In genomic region chr12:52358575-52359350, GRCh38 we compare ENCODE assay signal across 10 cellular contexts. TPM values are rescaled to one million over a fixed set of nuclear protein-coding genes. Genes with fewer than 3 reads are reported as not detected.
DNase-seq lines count a peak whose midpoint lies in the region; ATAC-seq, FAIRE-seq and TF ChIP-seq lines count a peak whose summit lies in the region.
"Had no signal": no experiment of that assay in that cellular context is flagged by ENCODE, and none has a peak within 500 bp of the region (broad histone marks: within the 10 kb centered on the region; RNA-seq: fewer than 3 reads in every experiment).

No MANE protein-coding gene starts in this region.

- H3K4me3 Mint-ChIP-seq in activated naive CD4-positive, alpha-beta T cell treated with anti-CD3 and anti-CD28 coated beads, Interleukin-2, amount 10 ng/mL, durations not matched to agents 7 days and 5 days: no peak overlapping the region
- no peak overlapping the region for H3K4me3 Mint-ChIP-seq in stimulated activated naive B cell treated with anti-CD40 and anti-IgM and Interleukin-4, amounts not matched to agents 10 μg/mL and 1 μg/mL and 100 μg/mL, for 72 hours

- no peak for FAIRE-seq in kidney (lab: Jason Lieb, UNC)

- no peak overlapping the region for H3K4me3 ChIP-seq in kidney (ENCODE audit: low read length in 2 of 2)

- no peaks in the 10 kb centered on the region for H3K36me3 ChIP-seq in kidney (ENCODE audit: control insufficient read depth in 1 of 2, insufficient read depth in 2 of 2, low read length in 2 of 2)

- TF ChIP-seq CTCF in kidney (IDR thresholded peaks at IDR 0.05; ENCODE audit: borderline replicate concordance, extremely low read depth, insufficient read depth): no peak

- no peak overlapping the region for H3K27ac ChIP-seq in kidney (ENCODE audit: low read depth in 2 of 2, low read length in 2 of 2)

- H3K4me1 ChIP-seq in kidney (ENCODE audit: control insufficient read depth in 1 of 2, insufficient read depth in 1 of 2, low read depth in 1 of 2, low read length in 2 of 2): peaks cover 0 to 2% of the 10 kb centered on the region in 2 donors
- H3K4me1 ChIP-seq: Caco-2 had no signal

- CTCF ChIA-PET in activated naive CD4-positive, alpha-beta T cell treated with anti-CD3 and anti-CD28 coated beads, Interleukin-2, amount 10 ng/mL, durations not matched to agents 7 days and 5 days (lab: Charles Lee): interaction anchor here (0.9 to 1.4 kb wide), 6 partner anchors 50 to 521 kb away, joined by 3 to 4 read pairs (median 3); no protein-coding TSS in a partner anchor

- peak; percentile 31 for DNase-seq in activated naive CD4-positive, alpha-beta T cell treated with anti-CD3 and anti-CD28 coated beads, Interleukin-2, amount 10 ng/mL, durations not matched to agents 7 days and 5 days
- DNase-seq in activated naive CD4-positive, alpha-beta T cell treated with Interleukin-2 at 50 U/mL for 16 hours: no peak
- peak; percentile 40 for DNase-seq in NCI-H345 treated with DMSO at 0.1 percent for 48 hours (lab: John Stamatoyannopoulos, UW; ENCODE audit: unreplicated experiment)
- DNase-seq in stimulated activated naive B cell treated with anti-CD40 and anti-IgM and Interleukin-4, amounts not matched to agents 10 μg/mL and 1 μg/mL and 100 μg/mL, for 72 hours: no peak
- no peak for DNase-seq in kidney
- DNase-seq in NCI-H1105 (lab: John Stamatoyannopoulos, UW): no peak
- no peak for DNase-seq in DMS 273 treated with DMSO at 0.1 percent for 48 hours (lab: John Stamatoyannopoulos, UW)

- no peak overlapping the region for H3K27ac Mint-ChIP-seq in activated naive CD4-positive, alpha-beta T cell treated with anti-CD3 and anti-CD28 coated beads, Interleukin-2, amount 10 ng/mL, durations not matched to agents 7 days and 5 days
- H3K27ac Mint-ChIP-seq in stimulated activated naive B cell treated with anti-CD40 and anti-IgM and Interleukin-4, amounts not matched to agents 10 μg/mL and 1 μg/mL and 100 μg/mL, for 72 hours: peak overlapping the region; percentile 51

- H3K4me1 Mint-ChIP-seq in activated naive CD4-positive, alpha-beta T cell treated with anti-CD3 and anti-CD28 coated beads, Interleukin-2, amount 10 ng/mL, durations not matched to agents 7 days and 5 days: peaks cover 12% of the 10 kb centered on the region
- peaks cover 20 to 35% of the 10 kb centered on the region in 2 donors for H3K4me1 Mint-ChIP-seq in stimulated activated naive B cell treated with anti-CD40 and anti-IgM and Interleukin-4, amounts not matched to agents 10 μg/mL and 1 μg/mL and 100 μg/mL, for 72 hours

- ATAC-seq in HG02610 (IDR thresholded peaks at IDR 0.05; ENCODE audit: unreplicated experiment): peak; percentile 85
- ATAC-seq in stimulated activated naive B cell treated with anti-CD40 and anti-IgM and Interleukin-4, amounts not matched to agents 10 μg/mL and 1 μg/mL and 100 μg/mL, for 72 hours (replicated peaks): peak; percentile 96 to 98

- no peak overlapping the region for H3K9ac ChIP-seq in kidney (ENCODE audit: low read length in 2 of 2)

- H3K36me3 Mint-ChIP-seq in activated naive CD4-positive, alpha-beta T cell treated with anti-CD3 and anti-CD28 coated beads, Interleukin-2, amount 10 ng/mL, durations not matched to agents 7 days and 5 days: no peaks in the 10 kb centered on the region
- no peaks in the 10 kb centered on the region for H3K36me3 Mint-ChIP-seq in stimulated activated naive B cell treated with anti-CD40 and anti-IgM and Interleukin-4, amounts not matched to agents 10 μg/mL and 1 μg/mL and 100 μg/mL, for 72 hours

- H3K27me3 Mint-ChIP-seq in activated naive CD4-positive, alpha-beta T cell treated with anti-CD3 and anti-CD28 coated beads, Interleukin-2, amount 10 ng/mL, durations not matched to agents 7 days and 5 days: peaks cover 31% of the 10 kb centered on the region
- H3K27me3 Mint-ChIP-seq in stimulated activated naive B cell treated with anti-CD40 and anti-IgM and Interleukin-4, amounts not matched to agents 10 μg/mL and 1 μg/mL and 100 μg/mL, for 72 hours: peaks cover 4 to 6% of the 10 kb centered on the region in 2 donors

- no peaks in the 10 kb centered on the region for H3K9me3 Mint-ChIP-seq in activated naive CD4-positive, alpha-beta T cell treated with anti-CD3 and anti-CD28 coated beads, Interleukin-2, amount 10 ng/mL, durations not matched to agents 7 days and 5 days
- H3K9me3 Mint-ChIP-seq in stimulated activated naive B cell treated with anti-CD40 and anti-IgM and Interleukin-4, amounts not matched to agents 10 μg/mL and 1 μg/mL and 100 μg/mL, for 72 hours: no peaks in the 10 kb centered on the region

- H3K9me3 ChIP-seq in kidney (ENCODE audit: control insufficient read depth in 1 of 2, low read length in 2 of 2): no peaks in the 10 kb centered on the region
- H3K9me3 ChIP-seq: Caco-2 had no signal

- intact Hi-C loops in kidney (cut with DNase I): no loop called here

RNA-seq across cellular contexts. Expression of gene KRT85, which starts 8.5 kb away (rescaled TPM):
- total RNA-seq in kidney: not detected
- polyA plus RNA-seq in kidney (ENCODE audit: insufficient read depth, low read depth, low replicate concordance): 0.58 TPM
- total RNA-seq: Caco-2, dermis microvascular lymphatic vessel endothelial cell had no signal

RNA-seq across cellular contexts. Expression of gene KRT84, which starts 26.7 kb away (rescaled TPM):
- not detected for total RNA-seq in kidney
- polyA plus RNA-seq in kidney (ENCODE audit: insufficient read depth, low read depth, low replicate concordance): not detected
- total RNA-seq: Caco-2, dermis microvascular lymphatic vessel endothelial cell had no signal

RNA-seq across cellular contexts. Expression of gene KRT83, which starts 37.6 kb away (rescaled TPM):
- not detected for total RNA-seq in kidney
- not detected for polyA plus RNA-seq in kidney (ENCODE audit: insufficient read depth, low read depth, low replicate concordance)
- total RNA-seq: Caco-2, dermis microvascular lymphatic vessel endothelial cell had no signal

RNA-seq across cellular contexts. Expression of gene KRT82, which starts 47.4 kb away (rescaled TPM):
- not detected for total RNA-seq in kidney
- not detected for polyA plus RNA-seq in kidney (ENCODE audit: insufficient read depth, low read depth, low replicate concordance)
- total RNA-seq: Caco-2, dermis microvascular lymphatic vessel endothelial cell had no signal

Comparison
In these comparisons a context has a peak if more than half of its experiments do, and no peak if none do; other contexts are left out.
1. DNase-seq: peak in activated naive CD4-positive, alpha-beta T cell treated with anti-CD3 and anti-CD28 coated beads, Interleukin-2, amount 10 ng/mL, durations not matched to agents 7 days and 5 days (single experiment) and NCI-H345 treated with DMSO at 0.1 percent for 48 hours (single experiment); none in activated naive CD4-positive, alpha-beta T cell treated with Interleukin-2 at 50 U/mL for 16 hours (single experiment), stimulated activated naive B cell treated with anti-CD40 and anti-IgM and Interleukin-4, amounts not matched to agents 10 μg/mL and 1 μg/mL and 100 μg/mL, for 72 hours (single experiment), kidney (single experiment), NCI-H1105 (single experiment) and DMS 273 treated with DMSO at 0.1 percent for 48 hours (single experiment).